ENCODE assay signal across 8 cellular contexts in genomic region chr2:196638765-196639164, GRCh38. TPM values are rescaled to one million over a fixed set of nuclear protein-coding genes. Genes with fewer than 3 reads are reported as not detected.
DNase-seq lines count a peak whose midpoint lies in the region; ATAC-seq and TF ChIP-seq lines count a peak whose summit lies in the region.

No MANE protein-coding gene starts in this region.

- H3K27me3 Mint-ChIP-seq in HFFc6 (ENCODE audit: insufficient read depth) (no peaks in the 10 kb centered on the region; the same call in 1 of the 2 replicates), T-helper 17 cell (no peaks in the 10 kb centered on the region)

- H3K9me3 Mint-ChIP-seq in HFFc6: peaks cover 6% of the 10 kb centered on the region

- no peaks in the 10 kb centered on the region for H3K9me3 ChIP-seq in T-helper 17 cell (ENCODE audit: control insufficient read depth, low read length, poor library complexity, severe bottlenecking)

- no peak for TF ChIP-seq CTCF in HFFc6 (IDR thresholded peaks at IDR 0.05)
- no peak for TF ChIP-seq CTCF in fibroblast of villous mesenchyme (IDR thresholded peaks at IDR 0.05; ENCODE audit: insufficient read depth, low read depth, low read length)
- TF ChIP-seq CTCF in retinal pigment epithelial cell (conservative IDR thresholded peaks at IDR 0.05; ENCODE audit: low read depth, low read length): no peak

- H3K4me3 ChIP-seq in fibroblast of villous mesenchyme (ENCODE audit: low read depth, low read length) (peak overlapping the region; percentile 79), retinal pigment epithelial cell (ENCODE audit: low read length) (peak overlapping the region; percentile 89)

- H3K4me1 Mint-ChIP-seq in HFFc6 (ENCODE audit: low read depth) (peaks cover 17% of the 10 kb centered on the region), T-helper 17 cell (peaks cover 16% of the 10 kb centered on the region)

- H3K27ac Mint-ChIP-seq in HFFc6: peak overlapping the region; percentile 86
- peak overlapping the region; percentile 75 for H3K27ac Mint-ChIP-seq in T-helper 17 cell

- DNase-seq in HFFc6 (no peak), T-helper 17 cell (no peak), fibroblast of villous mesenchyme (ENCODE audit: low read depth) (no peak), retinal pigment epithelial cell (ENCODE audit: low read depth) (no peak), ecto neural progenitor cell (ENCODE audit: low spot score) (no peak), NCI-H2171 (lab: John Stamatoyannopoulos, UW) (no peak), midbrain (lab: John Stamatoyannopoulos, UW) (no peak), mucosa of gallbladder (ENCODE audit: low spot score) (no peak)

- no peak for ATAC-seq in T-helper 17 cell

- peaks cover 8% of the 10 kb centered on the region for H3K36me3 Mint-ChIP-seq in HFFc6 (ENCODE audit: low read depth)
- H3K36me3 Mint-ChIP-seq in T-helper 17 cell (ENCODE audit: low read depth): no peaks in the 10 kb centered on the region

- H3K4me3 Mint-ChIP-seq in HFFc6: peak overlapping the region; percentile 96
- H3K4me3 Mint-ChIP-seq in T-helper 17 cell: peak overlapping the region; percentile 73

RNA-seq across cellular contexts. Expression of gene CCDC150, which starts 0.8 kb away (rescaled TPM):
- total RNA-seq in HFFc6 (2021; fragmentation: NEBNext Ultra II Directional; extraction: Animal tissue kit (Norgen Biotek cat#: 25700)): 1 to 10 TPM; 1.4 to 4.3 (median 3.8) TPM
- 1 to 10 TPM in 1 of 2 donors, under 1 TPM in 1; 0.47 to 1.7 TPM for total RNA-seq in T-helper 17 cell
- total RNA-seq in fibroblast of villous mesenchyme: 8.7 and 13.0 TPM in 2 replicates
- total RNA-seq in mucosa of gallbladder: 2.7 TPM

RNA-seq across cellular contexts. Expression of gene HECW2, which starts 45.4 kb away (rescaled TPM):
- total RNA-seq in HFFc6 (2021; fragmentation: NEBNext Ultra II Directional; extraction: Animal tissue kit (Norgen Biotek cat#: 25700)): 10 to 100 TPM in 5 of 6 experiments, 1 to 10 TPM in 1; 9.9 to 15.8 (median 12.3) TPM
- 1 to 10 TPM in 1 of 2 donors, under 1 TPM in 1; 0.03 to 1.7 TPM for total RNA-seq in T-helper 17 cell
- 13.9 and 21.2 TPM in 2 replicates for total RNA-seq in fibroblast of villous mesenchyme
- 9.3 TPM for total RNA-seq in mucosa of gallbladder
